Comparison of ENCODE assay signal across 24 cellular contexts in the genomic region with DNA sequence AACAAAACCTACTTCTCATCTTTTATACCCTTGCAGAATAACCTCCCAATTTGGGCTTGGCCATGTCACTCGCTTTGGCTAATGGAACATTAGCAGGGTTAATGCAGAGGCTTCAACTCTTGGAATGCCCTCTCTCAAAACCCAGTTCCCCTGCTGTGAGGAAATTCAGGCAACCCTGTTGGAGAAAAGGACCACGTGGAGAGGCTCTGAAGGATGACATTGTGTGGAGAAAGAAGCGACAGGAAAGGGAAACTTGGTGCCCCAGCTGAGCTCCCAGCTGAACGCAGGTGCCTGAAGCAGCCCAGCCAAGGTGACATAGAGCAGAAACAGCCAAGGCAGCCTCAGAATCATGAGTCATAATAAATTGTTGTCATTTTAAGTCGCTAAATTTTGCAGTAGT.
"Had no signal": no experiment of that assay in that cellular context is flagged by ENCODE, and none has a peak within 500 bp of the region (broad histone marks: within the 10 kb centered on the region; RNA-seq: fewer than 3 reads in every experiment).

No MANE protein-coding gene starts in this region.

- H3K36me3 ChIP-seq: colonic mucosa, heart right ventricle, pancreas, suprapubic skin, thyroid gland, upper lobe of left lung, uterus had no signal

- H3K4me3 Mint-ChIP-seq: natural killer cell; neural crest cell; stimulated activated effector memory CD8-positive, alpha-beta T cell treated with anti-CD3 and anti-CD28 coated beads, Interleukin-12 subunit alpha, Interleukin-12 subunit beta, amount 100 ng/mL, for 72 hours had no signal

- H3K4me3 ChIP-seq: colonic mucosa, heart right ventricle, mucosa of descending colon, pancreas, suprapubic skin, thyroid gland, upper lobe of left lung, uterus had no signal

- H3K4me1 Mint-ChIP-seq: natural killer cell; stimulated activated effector memory CD8-positive, alpha-beta T cell treated with anti-CD3 and anti-CD28 coated beads, Interleukin-12 subunit alpha, Interleukin-12 subunit beta, amount 100 ng/mL, for 72 hours had no signal

- H3K36me3 Mint-ChIP-seq: natural killer cell; stimulated activated effector memory CD8-positive, alpha-beta T cell treated with anti-CD3 and anti-CD28 coated beads, Interleukin-12 subunit alpha, Interleukin-12 subunit beta, amount 100 ng/mL, for 72 hours had no signal

- DNase-seq: colonic mucosa; dermis blood vessel endothelial cell; foreskin melanocyte; heart right ventricle; hypothalamus; islet precursor cell; mammary epithelial cell; mucosa of descending colon; natural killer cell; nucleus accumbens; pancreas; right cardiac atrium; small intestine; stimulated activated CD4-positive, alpha-beta T cell treated with anti-CD3 and anti-CD28 coated beads, Interleukin-12 subunit alpha, Interleukin-12 subunit beta, amount 100 ng/mL, for 4 hours; stimulated activated CD8-positive, alpha-beta memory T cell treated with anti-CD3 and anti-CD28 coated beads, Interleukin-4, amount 100 ng/mL, for 48 hours; stimulated activated naive CD8-positive, alpha-beta T cell treated with anti-CD3 and anti-CD28 coated beads, Interleukin-15, Interleukin-2, amounts not matched to agents 100 U/mL and 50 U/mL, for 24 hours; thyroid gland; upper lobe of left lung; uterus had no signal

- H3K27me3 ChIP-seq: colonic mucosa, thyroid gland, upper lobe of left lung, uterus had no signal

- H3K4me1 ChIP-seq: colonic mucosa, heart right ventricle, pancreas, suprapubic skin, thyroid gland, upper lobe of left lung, uterus had no signal

- H3K9me3 ChIP-seq: colonic mucosa, heart right ventricle, mucosa of descending colon, pancreas, suprapubic skin, thyroid gland, upper lobe of left lung, uterus had no signal

- H3K27ac Mint-ChIP-seq: natural killer cell; progenitor cell of endocrine pancreas; stimulated activated effector memory CD8-positive, alpha-beta T cell treated with anti-CD3 and anti-CD28 coated beads, Interleukin-12 subunit alpha, Interleukin-12 subunit beta, amount 100 ng/mL, for 72 hours had no signal

- ATAC-seq: heart right ventricle; left lobe of liver; mucosa of descending colon; natural killer cell; pancreas; right cardiac atrium; stimulated activated effector memory CD8-positive, alpha-beta T cell treated with anti-CD3 and anti-CD28 coated beads, Interleukin-12 subunit alpha, Interleukin-12 subunit beta, amount 100 ng/mL, for 72 hours; stimulated activated naive CD8-positive, alpha-beta T cell treated with anti-CD3 and anti-CD28 coated beads, Interleukin-15, Interleukin-2, amounts not matched to agents 100 U/mL and 50 U/mL, for 24 hours had no signal

- H3K9me3 Mint-ChIP-seq: natural killer cell; stimulated activated effector memory CD8-positive, alpha-beta T cell treated with anti-CD3 and anti-CD28 coated beads, Interleukin-12 subunit alpha, Interleukin-12 subunit beta, amount 100 ng/mL, for 72 hours had no signal

- H3K27ac ChIP-seq: colonic mucosa, heart right ventricle, pancreas, suprapubic skin, thyroid gland, upper lobe of left lung, uterus had no signal
